18 cellular contexts compared by ENCODE assay signal in the genomic region with DNA sequence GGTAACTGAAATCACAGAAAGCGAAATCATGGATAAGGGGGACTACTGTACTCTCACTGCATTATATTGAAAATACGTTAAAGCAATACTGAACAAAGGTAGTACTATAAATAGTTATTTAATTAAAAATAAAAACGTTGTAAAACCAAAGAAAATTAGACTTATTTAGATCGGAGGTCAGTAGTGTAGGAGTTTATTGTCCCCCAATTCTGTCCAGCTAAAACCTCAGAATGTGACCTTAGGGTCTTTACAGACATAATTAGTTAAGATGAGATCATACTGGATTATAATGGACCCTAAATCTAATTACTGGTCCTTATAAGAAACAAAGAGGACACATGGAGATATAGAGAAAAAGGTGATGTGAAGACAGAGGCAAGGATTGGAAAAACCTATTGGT.
DNase-seq lines count a peak whose midpoint lies in the region; ATAC-seq, FAIRE-seq and TF ChIP-seq lines count a peak whose summit lies in the region.
"Had no signal": no experiment of that assay in that cellular context is flagged by ENCODE, and none has a peak within 500 bp of the region (broad histone marks: within the 10 kb centered on the region; RNA-seq: fewer than 3 reads in every experiment).

No MANE protein-coding gene starts in this region.

- TF ChIP-seq CTCF in A549 (IDR thresholded peaks at IDR 0.05) (no peak), GM23338 (conservative IDR thresholded peaks at IDR 0.05; ENCODE audit: low read depth in 2 of 2) (no peak), PC-3 (conservative IDR thresholded peaks at IDR 0.05; ENCODE audit: low read depth, low read length) (no peak), hepatocyte (IDR thresholded peaks at IDR 0.05; ENCODE audit: poor library complexity) (no peak)

- no peak overlapping the region for H2AFZ ChIP-seq in GM23338
- H2AFZ ChIP-seq in PC-3 (ENCODE audit: low read length): no peak overlapping the region
- no peak overlapping the region for H2AFZ ChIP-seq in hepatocyte

- H3K27me3 ChIP-seq in GM23338 (ENCODE audit: insufficient read depth) (no peaks in the 10 kb centered on the region), PC-3 (ENCODE audit: low read length) (no peaks in the 10 kb centered on the region), hepatocyte (no peaks in the 10 kb centered on the region)
- H3K27me3 ChIP-seq: BLaER1 treated with 17β-estradiol and CSF1 and Interleukin-3, amounts not matched to agents 10 nM and 100 nM had no signal

- H3K27me3 Mint-ChIP-seq in GM23338 (ENCODE audit: insufficient read depth, low read depth, poor library complexity): peaks cover 9% of the 10 kb centered on the region
- H3K27me3 Mint-ChIP-seq: B cell; CD4-positive, CD25-positive, alpha-beta regulatory T cell; CD8-positive, alpha-beta memory T cell had no signal

- ATAC-seq in A549 (no peak), GM23338 (no peak), PC-3 (no peak), GM21528 (IDR thresholded peaks at IDR 0.05; ENCODE audit: low FRiP score, unreplicated experiment) (no peak), HG03175 (IDR thresholded peaks at IDR 0.05; ENCODE audit: unreplicated experiment) (no peak)

- WGBS in A549 (ENCODE audit: missing lambda C conversion rate): 53% methylated on average over 4 of the region's 4 CpGs
- 84% methylated on average over 4 of the region's 4 CpGs for WGBS in hepatocyte (ENCODE audit: low lambda C conversion rate, missing lambda C conversion rate)

- H3K4me2 ChIP-seq in A549 (peak overlapping the region; percentile 98), GM23338 (peak overlapping the region; percentile 7; the same call in 1 of the 2 replicates), PC-3 (ENCODE audit: low read length) (no peak overlapping the region), hepatocyte (no peak overlapping the region)
- H3K4me2 ChIP-seq: BLaER1 treated with 17β-estradiol and CSF1 and Interleukin-3, amounts not matched to agents 10 nM and 100 nM had no signal

- intact Hi-C loops in PC-3 (cut with micrococcal nuclease): no loop called here

- peak overlapping the region; percentile 1; the same call in 1 of the 2 replicates for H3K27ac Mint-ChIP-seq in GM23338
- H3K27ac Mint-ChIP-seq: B cell; CD8-positive, alpha-beta memory T cell had no signal

- H3K27ac ChIP-seq in A549 (peak overlapping the region; percentile 87 to 90), GM23338 (ENCODE audit: low read depth) (no peak overlapping the region), PC-3 (ENCODE audit: low read length) (0 out of 2 replicates have a peak overlapping the region, but pooled peaks have one; percentile 79), hepatocyte (peak overlapping the region; percentile 90)
- H3K27ac ChIP-seq: BLaER1 treated with 17β-estradiol and CSF1 and Interleukin-3, amounts not matched to agents 10 nM and 100 nM; HL-60 had no signal

- no peaks in the 10 kb centered on the region for H3K36me3 Mint-ChIP-seq in GM23338 (ENCODE audit: low read depth)
- H3K36me3 Mint-ChIP-seq: CD4-positive, CD25-positive, alpha-beta regulatory T cell had no signal

- BruUV-seq in PC-3 (replicated peaks; lab: Mats Ljungman, UMichigan): no TSS peak

- H3F3A ChIP-seq in GM23338 (replicated peaks; ENCODE audit: low read depth) (no peaks in the 10 kb centered on the region), PC-3 (ENCODE audit: low read length, unreplicated experiment) (no peaks in the 10 kb centered on the region)

- CTCF ChIA-PET in A549 (lab: Yijun Ruan, JAX): no interaction called here
- CTCF ChIA-PET in PC-3 (lab: Charles Lee): no interaction called here

- H3K9ac ChIP-seq in PC-3 (ENCODE audit: low read length): no peak overlapping the region
- H3K9ac ChIP-seq: BLaER1 treated with 17β-estradiol and CSF1 and Interleukin-3, amounts not matched to agents 10 nM and 100 nM had no signal

- peaks cover 65% of the 10 kb centered on the region for H3K4me1 ChIP-seq in A549
- peaks cover 60% of the 10 kb centered on the region for H3K4me1 ChIP-seq in GM23338 (ENCODE audit: insufficient read depth)
- peaks cover 37% of the 10 kb centered on the region for H3K4me1 ChIP-seq in PC-3 (ENCODE audit: insufficient read depth, low read length)
- peaks cover 37% of the 10 kb centered on the region for H3K4me1 ChIP-seq in hepatocyte (ENCODE audit: insufficient read depth)

- H3K9me3 Mint-ChIP-seq in GM23338: no peaks in the 10 kb centered on the region
- H3K9me3 Mint-ChIP-seq: CD8-positive, alpha-beta memory T cell had no signal

- TF ChIP-seq EP300 in A549 (IDR thresholded peaks at IDR 0.05): no peak

- peaks cover 72% of the 10 kb centered on the region for H3K4me1 Mint-ChIP-seq in GM23338

- H3K9me3 ChIP-seq in A549 (no peaks in the 10 kb centered on the region), PC-3 (ENCODE audit: low read length) (no peaks in the 10 kb centered on the region), hepatocyte (ENCODE audit: low read depth) (no peaks in the 10 kb centered on the region)

- H3K79me2 ChIP-seq in GM23338 (replicated peaks; ENCODE audit: insufficient read depth) (peaks cover 100% of the 10 kb centered on the region), PC-3 (ENCODE audit: low read length) (peaks cover 70% of the 10 kb centered on the region), hepatocyte (peaks cover 59% of the 10 kb centered on the region)

- no peak for TF ChIP-seq RAD21 in A549 (conservative IDR thresholded peaks at IDR 0.05 in 1 of 2, IDR thresholded peaks at IDR 0.05 in 1 of 2)

- DNase-seq in A549 (ENCODE audit: low read depth in 1 of 2, low spot score in 1 of 2) (no peak), GM23338 (ENCODE audit: low spot score) (no peak), PC-3 (no peak), hepatocyte (ENCODE audit: low spot score) (no peak), SK-N-DZ (ENCODE audit: low spot score) (no peak), T-helper 1 cell (no peak)
- DNase-seq: 8988T; CD4-positive, CD25-positive, alpha-beta regulatory T cell; CD8-positive, alpha-beta memory T cell; COR-L47; DMS79 treated with DMSO at 0.1 percent for 48 hours; GF-D8; HCEC 1CT had no signal

- no peak overlapping the region for H3K4me3 Mint-ChIP-seq in GM23338
- H3K4me3 Mint-ChIP-seq: B cell; CD4-positive, CD25-positive, alpha-beta regulatory T cell; CD8-positive, alpha-beta memory T cell had no signal

- H3K9me2 ChIP-seq in GM23338 (ENCODE audit: insufficient read depth): no peaks in the 10 kb centered on the region
- H3K9me2 ChIP-seq in PC-3 (replicated peaks; ENCODE audit: low read length): no peaks in the 10 kb centered on the region
- H3K9me2 ChIP-seq in hepatocyte (replicated peaks; ENCODE audit: insufficient read depth): no peaks in the 10 kb centered on the region

- POLR2A ChIA-PET in A549 (lab: Yijun Ruan, JAX) (no interaction called here), PC-3 (lab: Charles Lee; ENCODE audit: unreplicated experiment) (no interaction called here)

- FAIRE-seq in A549 (lab: Jason Lieb, UNC): no peak

- no peak overlapping the region for H3K4me3 ChIP-seq in A549
- H3K4me3 ChIP-seq in GM23338: no peak overlapping the region
- H3K4me3 ChIP-seq in PC-3 (ENCODE audit: low read length): no peak overlapping the region
- no peak overlapping the region for H3K4me3 ChIP-seq in hepatocyte
- H3K4me3 ChIP-seq: BLaER1 treated with 17β-estradiol and CSF1 and Interleukin-3, amounts not matched to agents 10 nM and 100 nM had no signal

- H3K36me3 ChIP-seq in GM23338 (ENCODE audit: insufficient read depth) (no peaks in the 10 kb centered on the region), PC-3 (ENCODE audit: low read depth, low read length) (no peaks in the 10 kb centered on the region), hepatocyte (replicated peaks; ENCODE audit: insufficient read depth, low read depth) (no peaks in the 10 kb centered on the region)

- no peak for TF ChIP-seq POLR2A in A549 (IDR thresholded peaks at IDR 0.05; ENCODE audit: low read length)

- no peaks in the 10 kb centered on the region; the same call in 1 of the 2 replicates for H4K20me1 ChIP-seq in GM23338 (replicated peaks; ENCODE audit: insufficient read depth)
- no peaks in the 10 kb centered on the region for H4K20me1 ChIP-seq in PC-3 (ENCODE audit: low read length)
- no peaks in the 10 kb centered on the region for H4K20me1 ChIP-seq in hepatocyte (ENCODE audit: insufficient read depth, poor library complexity, severe bottlenecking)

TF ChIP-seq in A549, 52 proteins besides CTCF, POLR2A, EP300 and RAD21:
- TF ChIP-seq HOXB13 (CRISPR knock-in tag; IDR thresholded peaks at IDR 0.05; ENCODE audit: low read depth) (no peak), RFX5 (IDR thresholded peaks at IDR 0.05) (no peak), HOXB5 (CRISPR knock-in tag; IDR thresholded peaks at IDR 0.05) (no peak), ZNF302 (CRISPR knock-in tag; IDR thresholded peaks at IDR 0.05) (no peak), FOSB (CRISPR knock-in tag; IDR thresholded peaks at IDR 0.05) (no peak), RCOR1 (IDR thresholded peaks at IDR 0.05; ENCODE audit: low read depth, low read length) (no peak)

Comparison
In these comparisons a context has a peak if more than half of its experiments do, and no peak if none do; other contexts are left out.
1. H3K4me2 ChIP-seq: peak in A549 (single experiment) and GM23338 (single experiment); none in PC-3 (single experiment) and hepatocyte (single experiment).